18 cellular contexts compared by ENCODE assay signal in the genomic region with DNA sequence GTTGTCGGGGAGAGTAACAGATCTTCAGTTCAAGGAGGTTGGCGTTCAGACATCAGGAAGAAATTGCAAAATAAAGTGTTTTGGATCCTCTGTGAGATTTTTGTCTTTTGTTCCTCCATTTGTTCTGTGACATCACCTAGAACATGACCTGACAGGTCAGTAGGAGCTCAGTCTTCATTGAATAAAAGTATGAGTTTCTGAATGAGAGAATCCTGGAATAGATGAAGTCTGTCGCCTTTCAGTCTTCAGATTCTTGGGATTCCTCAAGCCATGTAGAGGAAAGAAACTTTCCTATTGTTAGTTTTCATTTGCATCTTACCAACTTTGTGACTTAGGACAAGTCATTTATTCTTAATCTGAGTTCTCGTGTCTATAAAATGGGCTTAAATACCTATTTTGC. TPM values are rescaled to one million over a fixed set of nuclear protein-coding genes. Genes with fewer than 3 reads are reported as not detected.
A peak's percentile ranks its signal among the peaks of the same experiment; 100 is the strongest.
DNase-seq lines count a peak whose midpoint lies in the region; FAIRE-seq and TF ChIP-seq lines count a peak whose summit lies in the region.
"Had no signal": no experiment of that assay in that cellular context is flagged by ENCODE, and none has a peak within 500 bp of the region (broad histone marks: within the 10 kb centered on the region; RNA-seq: fewer than 3 reads in every experiment).

No MANE protein-coding gene starts in this region.

- H3K36me3 Mint-ChIP-seq in type B pancreatic cell: peaks cover 6% of the 10 kb centered on the region

- H3K9me3 ChIP-seq in HEK293 (ENCODE audit: control insufficient read depth, insufficient read depth, low read depth, low read length) (no peaks in the 10 kb centered on the region), breast epithelium (no peaks in the 10 kb centered on the region), keratinocyte (ENCODE audit: control insufficient read depth, low read depth, low read length) (no peaks in the 10 kb centered on the region), ovary (no peaks in the 10 kb centered on the region), adrenal gland (replicated peaks in 1 of 3) (no peaks in the 10 kb centered on the region)
- H3K9me3 ChIP-seq: ascending aorta, neutrophil, right atrium auricular region, suprapubic skin had no signal

- POLR2A ChIA-PET in HEK293 (lab: Yijun Ruan, JAX): interaction anchor here (1.9 kb wide), 1 partner anchor 12 kb away, joined by 7 read pairs; no protein-coding TSS in a partner anchor

- no peaks in the 10 kb centered on the region for H3K9me3 Mint-ChIP-seq in type B pancreatic cell

- peak; percentile 71 for FAIRE-seq in keratinocyte (lab: Jason Lieb, UNC)

- no peaks in the 10 kb centered on the region for H3K9me1 ChIP-seq in keratinocyte (ENCODE audit: control insufficient read depth, extremely low read depth, insufficient read depth, low read length)

- H3K27ac Mint-ChIP-seq in type B pancreatic cell: peak overlapping the region; percentile 77

- TF ChIP-seq EP300 in ovary (IDR thresholded peaks at IDR 0.05): no peak

- no peak for DNase-seq in breast epithelium (ENCODE audit: low spot score in 2 of 2)
- no peak for DNase-seq in keratinocyte (ENCODE audit: low read depth, low spot score)
- DNase-seq in type B pancreatic cell (ENCODE audit: extremely low spot score, unreplicated experiment): no peak
- no peak for DNase-seq in NCI-H345 treated with DMSO at 0.1 percent for 48 hours (lab: John Stamatoyannopoulos, UW; ENCODE audit: unreplicated experiment)
- no peak for DNase-seq in ovary
- DNase-seq in adrenal gland: no peak
- DNase-seq: activated CD4-positive, alpha-beta T cell treated with anti-CD3 and anti-CD28 coated beads, Interleukin-2, amount 50 U/mL, for 4 hours; activated naive CD4-positive, alpha-beta T cell treated with Interleukin-2 at 50 U/mL for 16 hours; AML-193; foreskin melanocyte; NCI-H69; SHP77 treated with DMSO at 0.1 percent for 48 hours had no signal

- H3K4me1 Mint-ChIP-seq in type B pancreatic cell (ENCODE audit: unreplicated experiment): peaks cover 9% of the 10 kb centered on the region

- WGBS in ovary, 3 donors: 79 to 90% (median 89%) methylated on average over 4 of the region's 4 CpGs
- 80 to 92% (median 85%) methylated on average over 4 of the region's 4 CpGs for WGBS in adrenal gland, 4 donors

- no peak overlapping the region for H2AFZ ChIP-seq in keratinocyte (ENCODE audit: control insufficient read depth, low read length)

- no peak overlapping the region for H3K4me3 Mint-ChIP-seq in type B pancreatic cell

- H3K36me3 ChIP-seq in HEK293 (ENCODE audit: control insufficient read depth in 2 of 2, insufficient read depth in 1 of 2, low read length in 2 of 2) (no peaks in the 10 kb centered on the region; a peak in 2 of 3 replicates), breast epithelium (no peaks in the 10 kb centered on the region), keratinocyte (ENCODE audit: control insufficient read depth in 2 of 2, extremely low read depth in 1 of 2, insufficient read depth in 2 of 2, low read length in 2 of 2) (no peaks in the 10 kb centered on the region), ovary (no peaks in the 10 kb centered on the region), adrenal gland (replicated peaks in 1 of 2) (no peaks in the 10 kb centered on the region)
- H3K36me3 ChIP-seq: ascending aorta, neutrophil, suprapubic skin had no signal

- no peaks in the 10 kb centered on the region for H4K20me1 ChIP-seq in keratinocyte (ENCODE audit: control insufficient read depth, extremely low read depth, insufficient read depth, low read length)

- H3K9ac ChIP-seq in keratinocyte (ENCODE audit: control insufficient read depth, extremely low read depth, insufficient read depth, low read length): no peak overlapping the region

- CTCF ChIA-PET in HEK293 (lab: Yijun Ruan, JAX): interaction anchor here (0.6 to 1.2 kb wide), 4 partner anchors 8 to 256 kb away, joined by 3 to 6 read pairs (median 3); partner anchors contain the start of gene SAE1

- TF ChIP-seq CTCF in HEK293 (tag by site-specific recombination; IDR thresholded peaks at IDR 0.05) (no peak), breast epithelium (IDR thresholded peaks at IDR 0.05) (no peak), keratinocyte (optimal IDR thresholded peaks at IDR 0.05 in 1 of 3, IDR thresholded peaks at IDR 0.05 in 1 of 3, conservative IDR thresholded peaks at IDR 0.05 in 1 of 3; ENCODE audit: extremely low read depth in 1 of 3, insufficient read depth in 2 of 3, low read length in 3 of 3) (no peak), type B pancreatic cell (conservative IDR thresholded peaks at IDR 0.05) (no peak), ovary (IDR thresholded peaks at IDR 0.05) (no peak), adrenal gland (IDR thresholded peaks at IDR 0.05) (no peak)

- TF ChIP-seq POLR2A in breast epithelium (IDR thresholded peaks at IDR 0.05) (no peak), ovary (IDR thresholded peaks at IDR 0.05) (no peak), adrenal gland (IDR thresholded peaks at IDR 0.05) (no peak)

- H3K4me2 ChIP-seq in keratinocyte (ENCODE audit: control insufficient read depth, extremely low read depth, insufficient read depth, low read depth, low read length): peak overlapping the region; percentile 65

- peaks cover 4% of the 10 kb centered on the region; the same call in 1 of the 2 replicates for H3K4me1 ChIP-seq in HEK293 (ENCODE audit: control insufficient read depth, insufficient read depth, low read length)
- peaks cover 0 to 5% of the 10 kb centered on the region in 2 donors for H3K4me1 ChIP-seq in breast epithelium
- peaks cover 39% of the 10 kb centered on the region for H3K4me1 ChIP-seq in keratinocyte (ENCODE audit: control insufficient read depth, extremely low read depth, insufficient read depth, low read length)
- peaks cover 2% of the 10 kb centered on the region for H3K4me1 ChIP-seq in ovary (ENCODE audit: insufficient read depth)
- peaks cover 0 to 4% of the 10 kb centered on the region in 2 donors for H3K4me1 ChIP-seq in adrenal gland (replicated peaks in 1 of 2)
- H3K4me1 ChIP-seq: suprapubic skin had no signal

- intact Hi-C loops in breast epithelium (cut with DNase I; ENCODE audit: low total_unique reads): no loop called here
- intact Hi-C loops in ovary (cut with DNase I): loop anchor here in 1 of 4 donors (10.0 kb wide), 1 partner anchor 50 kb away; no protein-coding TSS in a partner anchor
- intact Hi-C loops in adrenal gland (cut with DNase I): no loop called here

- peaks cover 50% of the 10 kb centered on the region for H3K79me2 ChIP-seq in keratinocyte (ENCODE audit: control insufficient read depth, insufficient read depth, low read length)

- no peaks in the 10 kb centered on the region for H3K27me3 Mint-ChIP-seq in type B pancreatic cell

- H3K27ac ChIP-seq in HEK293 (ENCODE audit: extremely low read depth, low read depth, low read length): 0 out of 2 replicates have a peak overlapping the region, but pooled peaks have one; percentile 5
- peak overlapping the region; percentile 15 to 68 for H3K27ac ChIP-seq in breast epithelium
- H3K27ac ChIP-seq in keratinocyte (ENCODE audit: control insufficient read depth, insufficient read depth, low read length): peak overlapping the region; percentile 41
- no peak overlapping the region for H3K27ac ChIP-seq in ovary
- H3K27ac ChIP-seq in adrenal gland: no peak overlapping the region
- H3K27ac ChIP-seq: ascending aorta, coronary artery, neutrophil, right atrium auricular region, suprapubic skin had no signal

- no peaks in the 10 kb centered on the region for H3K27me3 ChIP-seq in breast epithelium
- H3K27me3 ChIP-seq in keratinocyte (ENCODE audit: control insufficient read depth, extremely low read depth, insufficient read depth, low read length): no peaks in the 10 kb centered on the region
- no peaks in the 10 kb centered on the region for H3K27me3 ChIP-seq in ovary
- no peaks in the 10 kb centered on the region for H3K27me3 ChIP-seq in adrenal gland
- H3K27me3 ChIP-seq: ascending aorta, neutrophil, right atrium auricular region, suprapubic skin had no signal

- dilution Hi-C loops in keratinocyte (cut with MboI; ENCODE audit: extremely low pct_ligation_motif_present, low sequenced_read_pairs): no loop called here

- H3K4me3 ChIP-seq in HEK293 (ENCODE audit: low read depth, low read length): no peak overlapping the region
- H3K4me3 ChIP-seq in breast epithelium: no peak overlapping the region
- peak overlapping the region in 1 of 3 experiments; percentile 12 for H3K4me3 ChIP-seq in keratinocyte (ENCODE audit: control insufficient read depth in 2 of 3, extremely low read depth in 1 of 3, insufficient read depth in 2 of 3, low read depth in 1 of 3, low read length in 3 of 3)
- no peak overlapping the region for H3K4me3 ChIP-seq in ovary
- H3K4me3 ChIP-seq in adrenal gland: no peak overlapping the region
- H3K4me3 ChIP-seq: ascending aorta, coronary artery, right atrium auricular region, suprapubic skin had no signal

RNA-seq across cellular contexts. Expression of gene ARHGAP35, which starts 14.4 kb away (rescaled TPM):
- total RNA-seq in breast epithelium (10 to 100 TPM; 44.8 to 61.9 (median 60.3) TPM), type B pancreatic cell (ENCODE audit: low replicate concordance) (54.1 and 72.3 TPM in 2 replicates), ovary (10 to 100 TPM; 20.9 to 74.8 (median 51.2) TPM), adrenal gland (10 to 100 TPM; 29.7 to 48.3 (median 41.0) TPM)
- polyA plus RNA-seq in keratinocyte (14.3 to 21.7 TPM (median 19.5 TPM) in 3 replicates), ovary (10 to 100 TPM; 23.1 to 32.5 TPM), adrenal gland (10 to 100 TPM in 2 of 3 donors, 1 to 10 TPM in 1; 7.0 to 24.1 (median 22.3) TPM)
- polyA plus RNA-seq in keratinocyte (2011; ENCODE audit: low read depth): 10.5 TPM
- polyA plus RNA-seq in keratinocyte (2011; cell fraction: cytosol; rRNA removed): 15.7 and 18.8 TPM in 2 replicates
- 39.3 and 40.4 TPM in 2 replicates for polyA plus RNA-seq in keratinocyte (2011; cell fraction: nucleus; rRNA removed)
- polyA plus RNA-seq in keratinocyte (2012; ENCODE audit: low replicate concordance): 14.8 and 26.2 TPM in 2 replicates
- polyA minus RNA-seq in keratinocyte: 35.4 to 53.2 TPM (median 45.6 TPM) in 3 replicates
- 20.0 TPM for polyA minus RNA-seq in keratinocyte (2011; cell fraction: cytosol; rRNA and poly(A)+ RNA removed)
- polyA minus RNA-seq in keratinocyte (2011; cell fraction: nucleus; rRNA and poly(A)+ RNA removed): 33.8 and 54.2 TPM in 2 replicates

RNA-seq across cellular contexts. Expression of gene AP2S1, which starts 24.6 kb away (rescaled TPM):
- 100 to 1,000 TPM in 2 of 3 donors, 10 to 100 TPM in 1; 63.1 to 108 (median 101) TPM for total RNA-seq in breast epithelium
- 183 to 218 TPM (median 192 TPM) in 3 replicates for polyA plus RNA-seq in keratinocyte
- 55.4 TPM for polyA plus RNA-seq in keratinocyte (2011; ENCODE audit: low read depth)
- polyA plus RNA-seq in keratinocyte (2011; cell fraction: cytosol; rRNA removed): 153 and 244 TPM in 2 replicates
- polyA plus RNA-seq in keratinocyte (2011; cell fraction: nucleus; rRNA removed): 61.8 and 80.5 TPM in 2 replicates
- 182 and 267 TPM in 2 replicates for polyA plus RNA-seq in keratinocyte (2012; ENCODE audit: low replicate concordance)
- 77.5 to 115 TPM (median 95.2 TPM) in 3 replicates for polyA minus RNA-seq in keratinocyte
- 177 TPM for polyA minus RNA-seq in keratinocyte (2011; cell fraction: cytosol; rRNA and poly(A)+ RNA removed)
- 21.6 and 26.3 TPM in 2 replicates for polyA minus RNA-seq in keratinocyte (2011; cell fraction: nucleus; rRNA and poly(A)+ RNA removed)
- 128 and 135 TPM in 2 replicates for total RNA-seq in type B pancreatic cell (ENCODE audit: low replicate concordance)
- total RNA-seq in ovary: 10 to 100 TPM; 39.9 to 86.3 (median 57.0) TPM
- polyA plus RNA-seq in ovary: 10 to 100 TPM; 57.0 to 78.2 TPM
- total RNA-seq in adrenal gland: 100 to 1,000 TPM; 123 to 205 (median 179) TPM
- polyA plus RNA-seq in adrenal gland: 100 to 1,000 TPM in 1 of 3 donors, 10 to 100 TPM in 2; 91.1 to 149 (median 99.3) TPM

Comparison
In these comparisons a context has a peak if more than half of its experiments do, and no peak if none do; other contexts are left out.
1. H3K27ac ChIP-seq: peak in HEK293 (single experiment), breast epithelium (2 of 2) and keratinocyte (single experiment); none in ovary (0 of 2) and adrenal gland (0 of 5).